ENCODE assay signal across 2 cellular contexts in genomic region chr2:96546321-96546720, GRCh38.
TF ChIP-seq lines count a peak whose summit lies in the region.

No MANE protein-coding gene starts in this region.

TF ChIP-seq in HepG2, 621 proteins besides CTCF, POLR2A, EP300 and RAD21:
- TF ChIP-seq USF2 (IDR thresholded peaks at IDR 0.05; ENCODE audit: low read depth, low read length) (no peak), USF2 (CRISPR knock-in tag; IDR thresholded peaks at IDR 0.05; ENCODE audit: borderline replicate concordance) (no peak), TOPORS (CRISPR knock-in tag; IDR thresholded peaks at IDR 0.05) (peak; percentile 93), JDP2 (CRISPR knock-in tag; IDR thresholded peaks at IDR 0.05; ENCODE audit: borderline replicate concordance) (no peak), REL (CRISPR knock-in tag; conservative IDR thresholded peaks at IDR 0.05) (no peak), KDM5B (CRISPR knock-in tag; IDR thresholded peaks at IDR 0.05; ENCODE audit: borderline replicate concordance) (no peak), MAFK (conservative IDR thresholded peaks at IDR 0.05 in 1 of 2, IDR thresholded peaks at IDR 0.05 in 1 of 2; ENCODE audit: low read length in 2 of 2) (peak; percentile 22 to 47; a peak in 1 of 4 replicates), STAT5B (CRISPR knock-in tag; IDR thresholded peaks at IDR 0.05) (no peak)
TF ChIP-seq in HepG2: peak in this region for 2.

TF ChIP-seq in H1, 55 proteins besides CTCF, POLR2A, EP300 and RAD21:
- no peak for TF ChIP-seq SIN3A (conservative IDR thresholded peaks at IDR 0.05 in 1 of 2, IDR thresholded peaks at IDR 0.05 in 1 of 2; ENCODE audit: low read depth in 1 of 2, low read length in 2 of 2)
- no peak for TF ChIP-seq CHD7 (IDR thresholded peaks at IDR 0.05; ENCODE audit: insufficient replicate concordance, low read length)
- no peak for TF ChIP-seq SIRT6 (IDR thresholded peaks at IDR 0.05; ENCODE audit: low read length)
- no peak for TF ChIP-seq FOSL1 (IDR thresholded peaks at IDR 0.05; ENCODE audit: insufficient read depth, low read depth, low read length)
- no peak for TF ChIP-seq KDM4A (IDR thresholded peaks at IDR 0.05; ENCODE audit: low read depth, low read length, severe bottlenecking)
- no peak for TF ChIP-seq ASH2L (IDR thresholded peaks at IDR 0.05; ENCODE audit: low read length)
- TF ChIP-seq RNF2 (IDR thresholded peaks at IDR 0.05; ENCODE audit: borderline replicate concordance, low read depth, low read length, missing control alignments, poor library complexity, severe bottlenecking): no peak
